In genomic region chr3:31357451-31357850, GRCh38 we compare ENCODE assay signal across 20 cellular contexts.
DNase-seq lines count a peak whose midpoint lies in the region; ATAC-seq and TF ChIP-seq lines count a peak whose summit lies in the region.
"Had no signal": no experiment of that assay in that cellular context is flagged by ENCODE, and none has a peak within 500 bp of the region (broad histone marks: within the 10 kb centered on the region; RNA-seq: fewer than 3 reads in every experiment).

No MANE protein-coding gene starts in this region.

- H3K79me2 ChIP-seq in mesendoderm (ENCODE audit: control insufficient read depth, insufficient read depth, low read length) = no peaks in the 10 kb centered on the region

- WGBS in mesendoderm (ENCODE audit: extremely low coverage, insufficient coverage, low lambda C conversion rate) = no CpG with 5 or more reads among the region's 2 CpGs
- no CpG with 5 or more reads among the region's 2 CpGs for WGBS in neuronal stem cell (ENCODE audit: extremely low coverage in 2 of 2, insufficient read length in 2 of 2, insufficient replicate concordance in 1 of 2), 2 donors

- POLR2A ChIA-PET in activated CD4-positive, alpha-beta memory T cell treated with anti-CD3 and anti-CD28 coated beads for 36 hours (lab: Charles Lee) = interaction anchor here (0.7 to 1.4 kb wide), 2 partner anchors 105 to 130 kb away, joined by 3 to 10 read pairs; no protein-coding TSS in a partner anchor

- no peaks in the 10 kb centered on the region for H3K36me3 ChIP-seq in mesendoderm (ENCODE audit: control insufficient read depth, insufficient read depth, low read length)
- no peaks in the 10 kb centered on the region for H3K36me3 ChIP-seq in neuronal stem cell (replicated peaks in 1 of 2; ENCODE audit: control insufficient read depth in 2 of 2, insufficient read depth in 2 of 2, low read length in 2 of 2)
- H3K36me3 ChIP-seq: MG63 had no signal

- H4K91ac ChIP-seq in neuronal stem cell (ENCODE audit: low read depth, low read length, poor library complexity) = no peak overlapping the region

- no peak overlapping the region for H3K4me2 ChIP-seq in mesendoderm (ENCODE audit: low read length)
- H3K4me2 ChIP-seq in neuronal stem cell (ENCODE audit: insufficient read depth, low read length, poor library complexity, severe bottlenecking) = no peak overlapping the region
- H3K4me2 ChIP-seq: PC-9 had no signal

- H3K9me3 Mint-ChIP-seq in activated naive CD4-positive, alpha-beta T cell treated with anti-CD3 and anti-CD28 coated beads, Interleukin-2, amount 50 U/mL, for 72 hours = peaks cover 2 to 12% of the 10 kb centered on the region in 2 donors
- H3K9me3 Mint-ChIP-seq in activated CD4-positive, alpha-beta memory T cell treated with anti-CD3 and anti-CD28 coated beads for 36 hours = peaks cover 3% of the 10 kb centered on the region
- peaks cover 13% of the 10 kb centered on the region for H3K9me3 Mint-ChIP-seq in progenitor cell of endocrine pancreas (ENCODE audit: low read depth)

- H3K27me3 Mint-ChIP-seq in activated CD4-positive, alpha-beta memory T cell treated with anti-CD3 and anti-CD28 coated beads for 36 hours = no peaks in the 10 kb centered on the region
- H3K27me3 Mint-ChIP-seq in progenitor cell of endocrine pancreas = peaks cover 2% of the 10 kb centered on the region

- H3K4me3 Mint-ChIP-seq in activated CD4-positive, alpha-beta memory T cell treated with anti-CD3 and anti-CD28 coated beads for 36 hours = no peak overlapping the region
- no peak overlapping the region for H3K4me3 Mint-ChIP-seq in progenitor cell of endocrine pancreas (ENCODE audit: low read depth)
- H3K4me3 Mint-ChIP-seq: CD14-positive monocyte had no signal

- H3K27me3 ChIP-seq in mesendoderm (ENCODE audit: insufficient read depth, low read length, poor library complexity) = no peaks in the 10 kb centered on the region
- no peaks in the 10 kb centered on the region for H3K27me3 ChIP-seq in neuronal stem cell (ENCODE audit: control insufficient read depth in 3 of 3, insufficient read depth in 3 of 3, low read depth in 1 of 3, low read length in 3 of 3)
- H3K27me3 ChIP-seq: MG63 had no signal

- H3K79me1 ChIP-seq in mesendoderm (ENCODE audit: low read length) (no peaks in the 10 kb centered on the region), neuronal stem cell (ENCODE audit: low read depth, low read length) (no peaks in the 10 kb centered on the region)

- no peak overlapping the region for H3K4me3 ChIP-seq in mesendoderm (ENCODE audit: low read length)
- no peak overlapping the region for H3K4me3 ChIP-seq in neuronal stem cell (ENCODE audit: low read length in 2 of 2)
- H3K4me3 ChIP-seq: MG63, PC-9 had no signal

- peak overlapping the region; percentile 0 to 20 for H3K27ac Mint-ChIP-seq in activated naive CD4-positive, alpha-beta T cell treated with anti-CD3 and anti-CD28 coated beads, Interleukin-2, amount 50 U/mL, for 72 hours
- peak overlapping the region; percentile 66 for H3K27ac Mint-ChIP-seq in activated CD4-positive, alpha-beta memory T cell treated with anti-CD3 and anti-CD28 coated beads for 36 hours
- H3K27ac Mint-ChIP-seq in progenitor cell of endocrine pancreas = no peak overlapping the region
- H3K27ac Mint-ChIP-seq: CD14-positive monocyte had no signal

- no peak overlapping the region for H3K56ac ChIP-seq in mesendoderm (ENCODE audit: low read length)

- no peak overlapping the region for H3K27ac ChIP-seq in mesendoderm (ENCODE audit: low read depth, low read length)
- no peak overlapping the region for H3K27ac ChIP-seq in neuronal stem cell (replicated peaks; ENCODE audit: low read length)
- H3K27ac ChIP-seq: 22Rv1, PC-9, RWPE1 had no signal

- no peak overlapping the region for H2BK15ac ChIP-seq in mesendoderm (replicated peaks; ENCODE audit: low read depth)
- no peak overlapping the region for H2BK15ac ChIP-seq in neuronal stem cell (ENCODE audit: low read length)

- H3K18ac ChIP-seq in mesendoderm (ENCODE audit: low read length) = no peak overlapping the region
- no peak overlapping the region for H3K18ac ChIP-seq in neuronal stem cell (ENCODE audit: low read length)

- CTCF ChIA-PET in activated CD4-positive, alpha-beta memory T cell treated with anti-CD3 and anti-CD28 coated beads for 36 hours (lab: Charles Lee) = interaction anchor here (0.7 kb wide), 1 partner anchor 20 kb away, joined by 3 read pairs; no protein-coding TSS in a partner anchor

- peak overlapping the region; percentile 55 for H3K4ac ChIP-seq in mesendoderm (ENCODE audit: low read depth, low read length)
- no peak overlapping the region for H3K4ac ChIP-seq in neuronal stem cell (ENCODE audit: low read length)

- H2BK5ac ChIP-seq in mesendoderm (ENCODE audit: low read length) (no peak overlapping the region), neuronal stem cell (ENCODE audit: low read length) (no peak overlapping the region)

- no peak overlapping the region for H3K14ac ChIP-seq in neuronal stem cell (ENCODE audit: low read length)

- intact Hi-C loops in activated CD4-positive, alpha-beta memory T cell treated with anti-CD3 and anti-CD28 coated beads for 36 hours (cut with micrococcal nuclease) = loop anchor here (1.0 to 2.0 kb wide), 5 partner anchors 105 to 175 kb away; partner anchors contain the start of gene STT3B

- no peak overlapping the region for H2AFZ ChIP-seq in neuronal stem cell (ENCODE audit: low read length)
- H2AFZ ChIP-seq: PC-9 had no signal

- no peak overlapping the region for H2AK5ac ChIP-seq in mesendoderm (ENCODE audit: low read length)
- H2AK5ac ChIP-seq in neuronal stem cell (ENCODE audit: low read depth, low read length) = no peak overlapping the region

- peaks cover 2 to 20% of the 10 kb centered on the region in 2 donors for H3K36me3 Mint-ChIP-seq in activated naive CD4-positive, alpha-beta T cell treated with anti-CD3 and anti-CD28 coated beads, Interleukin-2, amount 50 U/mL, for 72 hours
- H3K36me3 Mint-ChIP-seq in activated CD4-positive, alpha-beta memory T cell treated with anti-CD3 and anti-CD28 coated beads for 36 hours = peaks cover 3% of the 10 kb centered on the region
- H3K36me3 Mint-ChIP-seq in progenitor cell of endocrine pancreas (ENCODE audit: insufficient read depth) = peaks cover 2% of the 10 kb centered on the region
- H3K36me3 Mint-ChIP-seq: CD14-positive monocyte had no signal

- no peak overlapping the region for H4K5ac ChIP-seq in mesendoderm (ENCODE audit: low read length)

- ATAC-seq in activated CD4-positive, CD25-positive, alpha-beta regulatory T cell treated with anti-CD3 and anti-CD28 coated beads, Interleukin-2, amount 50 U/mL, for 24 hours = peak; percentile 77 to 83
- peak in 1 of 2 donors; percentile 97 for ATAC-seq in activated naive CD4-positive, alpha-beta T cell treated with anti-CD3 and anti-CD28 coated beads, Interleukin-2, amount 50 U/mL, for 72 hours

- H4K8ac ChIP-seq in mesendoderm (ENCODE audit: low read depth, low read length) = no peak overlapping the region
- H4K8ac ChIP-seq in neuronal stem cell (ENCODE audit: low read depth, low read length) = no peak overlapping the region

- H3K9me3 ChIP-seq in neuronal stem cell (replicated peaks in 1 of 2; ENCODE audit: control insufficient read depth in 2 of 2, insufficient read depth in 1 of 2, low read depth in 1 of 2, low read length in 2 of 2) = peaks cover 2 to 3% of the 10 kb centered on the region in 2 donors
- H3K9me3 ChIP-seq: MG63 had no signal

- H3K23ac ChIP-seq in mesendoderm (ENCODE audit: low read length) (no peak overlapping the region), neuronal stem cell (ENCODE audit: low read depth, low read length, poor library complexity) (no peak overlapping the region)

- TF ChIP-seq CTCF in progenitor cell of endocrine pancreas (IDR thresholded peaks at IDR 0.05; ENCODE audit: unreplicated experiment) = no peak

- H3K4me1 ChIP-seq in mesendoderm (ENCODE audit: control insufficient read depth, low read depth, low read length) = no peaks in the 10 kb centered on the region
- H3K4me1 ChIP-seq in neuronal stem cell (ENCODE audit: control insufficient read depth in 2 of 2, insufficient read depth in 1 of 2, low read depth in 1 of 2, low read length in 2 of 2) = peaks cover 2 to 11% of the 10 kb centered on the region in 2 donors

- no peak overlapping the region for H3K9ac ChIP-seq in mesendoderm (ENCODE audit: low read length)
- no peak overlapping the region for H3K9ac ChIP-seq in neuronal stem cell (ENCODE audit: low read depth, low read length, poor library complexity)

- H2BK12ac ChIP-seq in neuronal stem cell (ENCODE audit: low read length) = no peak overlapping the region

- H2BK120ac ChIP-seq in mesendoderm (ENCODE audit: low read depth, low read length) = no peak overlapping the region
- H2BK120ac ChIP-seq in neuronal stem cell (ENCODE audit: low read depth, low read length) = no peak overlapping the region

- no peak for DNase-seq in activated CD4-positive, CD25-positive, alpha-beta regulatory T cell (lab: John Stamatoyannopoulos, UW)
- no peak for DNase-seq in activated naive CD4-positive, alpha-beta T cell treated with anti-CD3 and anti-CD28 coated beads, Interleukin-2, amount 50 U/mL, for 72 hours (ENCODE audit: low spot score in 2 of 2)
- DNase-seq in activated naive CD4-positive, alpha-beta T cell treated with Interleukin-2 at 50 U/mL for 16 hours = no peak
- no peak for DNase-seq in activated CD4-positive, alpha-beta memory T cell treated with anti-CD3 and anti-CD28 coated beads for 36 hours
- DNase-seq in mesendoderm (no peak), neuronal stem cell (ENCODE audit: low spot score) (no peak), progenitor cell of endocrine pancreas (ENCODE audit: low spot score, unreplicated experiment) (no peak)
- DNase-seq: DMS 273 treated with DMSO at 0.1 percent for 48 hours, GOT3, NCI-H1048, NCI-H1436, NCI-H1930, NCI-H345, NCI-H524 treated with DMSO at 0.1 percent for 48 hours, PC-9 had no signal

- peaks cover 42% of the 10 kb centered on the region for H3K4me1 Mint-ChIP-seq in activated CD4-positive, alpha-beta memory T cell treated with anti-CD3 and anti-CD28 coated beads for 36 hours (ENCODE audit: low read depth)
- H3K4me1 Mint-ChIP-seq in progenitor cell of endocrine pancreas (ENCODE audit: low read depth) = peaks cover 10% of the 10 kb centered on the region
